17 cellular contexts compared by ENCODE assay signal in the genomic region with DNA sequence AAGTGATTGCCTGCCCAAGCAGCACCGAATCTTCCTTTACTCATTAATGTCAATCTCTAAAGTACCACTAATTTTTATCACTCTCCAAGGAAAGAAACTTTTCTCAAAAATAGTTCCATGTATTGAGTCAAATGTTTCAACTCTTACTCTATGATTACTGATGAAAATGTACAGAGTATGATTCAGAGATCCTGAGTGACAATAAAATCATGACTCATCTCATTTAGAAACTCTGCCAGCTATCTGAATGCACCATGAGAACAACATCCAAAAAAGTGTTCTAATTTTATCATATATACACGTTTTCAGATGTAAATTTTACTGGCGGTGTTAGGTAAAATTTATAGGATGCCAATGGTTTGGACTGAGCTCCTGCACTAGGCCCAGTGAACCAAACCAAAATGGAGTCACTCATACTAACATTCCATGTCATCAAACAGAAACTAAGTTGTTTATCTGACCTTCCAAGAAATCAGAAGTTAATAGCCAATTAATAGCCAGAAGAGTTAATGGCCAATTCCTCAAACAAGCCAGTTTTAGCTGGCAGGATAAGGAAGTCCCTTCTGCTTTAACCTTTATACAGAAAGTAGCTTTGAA. TPM values are rescaled to one million over a fixed set of nuclear protein-coding genes. Genes with fewer than 3 reads are reported as not detected.
A peak's percentile ranks its signal among the peaks of the same experiment; 100 is the strongest.
DNase-seq lines count a peak whose midpoint lies in the region; ATAC-seq, FAIRE-seq and TF ChIP-seq lines count a peak whose summit lies in the region.
"Had no signal": no experiment of that assay in that cellular context is flagged by ENCODE, and none has a peak within 500 bp of the region (broad histone marks: within the 10 kb centered on the region; RNA-seq: fewer than 3 reads in every experiment).

No MANE protein-coding gene starts in this region.

- H3K4me3 ChIP-seq in astrocyte of the spinal cord (ENCODE audit: low read depth, low read length) (no peak overlapping the region), keratinocyte (ENCODE audit: control insufficient read depth in 2 of 3, extremely low read depth in 1 of 3, insufficient read depth in 2 of 3, low read depth in 1 of 3, low read length in 3 of 3) (no peak overlapping the region)

- H3K9me1 ChIP-seq in keratinocyte (ENCODE audit: control insufficient read depth, extremely low read depth, insufficient read depth, low read length), result no peaks in the 10 kb centered on the region

- H3K4me1 ChIP-seq in keratinocyte (ENCODE audit: control insufficient read depth, extremely low read depth, insufficient read depth, low read length), result no peaks in the 10 kb centered on the region

- H3K4me2 ChIP-seq in keratinocyte (ENCODE audit: control insufficient read depth, extremely low read depth, insufficient read depth, low read depth, low read length), result no peak overlapping the region

- no peaks in the 10 kb centered on the region for H4K20me1 ChIP-seq in keratinocyte (ENCODE audit: control insufficient read depth, extremely low read depth, insufficient read depth, low read length)

- DNase-seq in EH (ENCODE audit: low read depth) (peak; percentile 53), LHCN-M2 (ENCODE audit: low read depth) (peak; percentile 52), astrocyte of the spinal cord (ENCODE audit: low read depth, low spot score) (peak; percentile 54), keratinocyte (ENCODE audit: low read depth, low spot score) (no peak), left ventricle myocardium superior (no peak), DMS114 treated with DMSO at 0.1 percent for 48 hours (lab: John Stamatoyannopoulos, UW; ENCODE audit: unreplicated experiment) (no peak)
- DNase-seq: activated CD8-positive, alpha-beta memory T cell treated with anti-CD3 and anti-CD28 coated beads, Interleukin-2, amount 50 U/mL, for 4 hours; activated naive CD8-positive, alpha-beta T cell treated with anti-CD3 and anti-CD28 coated beads, Interleukin-2, amount 10 ng/mL, durations not matched to agents 7 days and 5 days; central memory CD4-positive, alpha-beta T cell; head of caudate nucleus; NCI-H1092; NCI-H2171; substantia nigra had no signal

- no peaks in the 10 kb centered on the region for H3K79me2 ChIP-seq in keratinocyte (ENCODE audit: control insufficient read depth, insufficient read depth, low read length)

- H3K9ac ChIP-seq in keratinocyte (ENCODE audit: control insufficient read depth, extremely low read depth, insufficient read depth, low read length), result no peak overlapping the region

- peak; percentile 20 for FAIRE-seq in keratinocyte (lab: Jason Lieb, UNC)
- FAIRE-seq: H1, islet of Langerhans had no signal

- intact Hi-C loops in left ventricle myocardium superior (cut with micrococcal nuclease), result no loop called here

- H2AFZ ChIP-seq in keratinocyte (ENCODE audit: control insufficient read depth, low read length), result no peak overlapping the region

- TF ChIP-seq CTCF in astrocyte of the spinal cord (IDR thresholded peaks at IDR 0.05; ENCODE audit: low read depth, low read length) (no peak), keratinocyte (optimal IDR thresholded peaks at IDR 0.05 in 1 of 3, IDR thresholded peaks at IDR 0.05 in 1 of 3, conservative IDR thresholded peaks at IDR 0.05 in 1 of 3; ENCODE audit: extremely low read depth in 1 of 3, insufficient read depth in 2 of 3, low read length in 3 of 3) (no peak)

- no peaks in the 10 kb centered on the region for H3K36me3 ChIP-seq in keratinocyte (ENCODE audit: control insufficient read depth in 2 of 2, extremely low read depth in 1 of 2, insufficient read depth in 2 of 2, low read length in 2 of 2)

- in situ Hi-C loops in astrocyte of the spinal cord (cut with HindIII; ENCODE audit: low sequenced_read_pairs), result no loop called here

- no peaks in the 10 kb centered on the region for H3K9me3 ChIP-seq in keratinocyte (ENCODE audit: control insufficient read depth, low read depth, low read length)

- H3K27ac ChIP-seq in keratinocyte (ENCODE audit: control insufficient read depth, insufficient read depth, low read length), result no peak overlapping the region

- dilution Hi-C loops in keratinocyte (cut with MboI; ENCODE audit: extremely low pct_ligation_motif_present, low sequenced_read_pairs), result no loop called here

- ATAC-seq in left ventricle myocardium superior (no peak), GM18868 (IDR thresholded peaks at IDR 0.05; ENCODE audit: unreplicated experiment) (no peak)

- H3K27me3 ChIP-seq in keratinocyte (ENCODE audit: control insufficient read depth, extremely low read depth, insufficient read depth, low read length), result no peaks in the 10 kb centered on the region

RNA-seq across cellular contexts. Expression of a gene that starts 22.6 kb away (rescaled TPM):
- 0.32 TPM in 1 of 2 replicates, not detected in the other for total RNA-seq in LHCN-M2 (2014; rRNA removed)
- polyA plus RNA-seq in LHCN-M2 (2012), result not detected
- 0.50 to 0.93 TPM (median 0.68 TPM) in 3 replicates for polyA plus RNA-seq in keratinocyte
- polyA plus RNA-seq in keratinocyte (2011; ENCODE audit: low read depth), result not detected
- polyA plus RNA-seq in keratinocyte (2011; cell fraction: cytosol; rRNA removed), result 0.58 and 1.6 TPM in 2 replicates
- 0.67 and 0.68 TPM in 2 replicates for polyA plus RNA-seq in keratinocyte (2011; cell fraction: nucleus; rRNA removed)
- polyA plus RNA-seq in keratinocyte (2012; ENCODE audit: low replicate concordance), result 0.03 and 0.81 TPM in 2 replicates
- polyA minus RNA-seq in keratinocyte, result 0.13 to 0.32 TPM in 2 of 3 replicates, not detected in the other
- not detected for polyA minus RNA-seq in keratinocyte (2011; cell fraction: cytosol; rRNA and poly(A)+ RNA removed)
- 0.21 and 0.39 TPM in 2 replicates for polyA minus RNA-seq in keratinocyte (2011; cell fraction: nucleus; rRNA and poly(A)+ RNA removed)
- not detected for total RNA-seq in left ventricle myocardium superior
- total RNA-seq: activated naive CD8-positive, alpha-beta T cell treated with anti-CD3 and anti-CD28 coated beads, Interleukin-2, amount 10 ng/mL, durations not matched to agents 7 days and 5 days had no signal
- polyA plus RNA-seq: CD14-positive monocyte had no signal

Comparison
In these comparisons a context has a peak if more than half of its experiments do, and no peak if none do; other contexts are left out.
1. DNase-seq: peak in EH (single experiment), LHCN-M2 (single experiment) and astrocyte of the spinal cord (single experiment); none in keratinocyte (single experiment), left ventricle myocardium superior (single experiment) and DMS114 treated with DMSO at 0.1 percent for 48 hours (single experiment).